29 cellular contexts compared by ENCODE assay signal in genomic region chr11:133230446-133230845, GRCh38.
"Had no signal": no experiment of that assay in that cellular context is flagged by ENCODE, and none has a peak within 500 bp of the region (broad histone marks: within the 10 kb centered on the region; RNA-seq: fewer than 3 reads in every experiment).

No MANE protein-coding gene starts in this region.

- DNase-seq: colonic mucosa; dermis blood vessel endothelial cell; effector memory CD4-positive, alpha-beta T cell; foreskin keratinocyte; heart right ventricle; hypothalamus; immature natural killer cell; islet precursor cell; kidney glomerular epithelial cell; mesenchymal stem cell; naive thymus-derived CD4-positive, alpha-beta T cell; nephron progenitor cell; nucleus accumbens; psoas muscle; right cardiac atrium; sigmoid colon; spleen; stimulated activated CD4-positive, alpha-beta T cell treated with anti-CD3 and anti-CD28 coated beads, Interleukin-4, amount 100 ng/mL, for 4 hours; stimulated activated naive CD8-positive, alpha-beta T cell treated with anti-CD3 and anti-CD28 coated beads, Interleukin-15, Interleukin-2, amounts not matched to agents 100 U/mL and 50 U/mL, for 24 hours; substantia nigra; testis; tibial artery had no signal

- H3K36me3 Mint-ChIP-seq: immature natural killer cell; mesothelial cell of epicardium; naive thymus-derived CD4-positive, alpha-beta T cell; stimulated activated memory B cell treated with anti-CD40 and anti-IgM and Interleukin-4, amounts not matched to agents 10 μg/mL and 1 μg/mL and 100 μg/mL, for 72 hours had no signal

- H3K9me3 ChIP-seq: colonic mucosa, gastroesophageal sphincter, psoas muscle, testis, tibial artery, vagina had no signal

- H3K4me3 ChIP-seq: colonic mucosa, esophagus muscularis mucosa, gastroesophageal sphincter, heart right ventricle, psoas muscle, sigmoid colon, spleen, testis, tibial artery, vagina had no signal

- H3K36me3 ChIP-seq: colonic mucosa, esophagus muscularis mucosa, gastroesophageal sphincter, heart right ventricle, sigmoid colon, spleen, tibial artery, vagina had no signal

- H3K27ac Mint-ChIP-seq: immature natural killer cell; mesothelial cell of epicardium; naive thymus-derived CD4-positive, alpha-beta T cell; nephron progenitor cell; stimulated activated memory B cell treated with anti-CD40 and anti-IgM and Interleukin-4, amounts not matched to agents 10 μg/mL and 1 μg/mL and 100 μg/mL, for 72 hours had no signal

- ATAC-seq: foreskin keratinocyte; gastroesophageal sphincter; heart right ventricle; left lobe of liver; naive thymus-derived CD4-positive, alpha-beta T cell; psoas muscle; right cardiac atrium; stimulated activated memory B cell treated with anti-CD40 and anti-IgM and Interleukin-4, amounts not matched to agents 10 μg/mL and 1 μg/mL and 100 μg/mL, for 72 hours; stimulated activated naive CD8-positive, alpha-beta T cell treated with anti-CD3 and anti-CD28 coated beads, Interleukin-15, Interleukin-2, amounts not matched to agents 100 U/mL and 50 U/mL, for 24 hours had no signal

- H3K27me3 ChIP-seq: colonic mucosa, foreskin keratinocyte, testis, vagina had no signal

- H3K27ac ChIP-seq: colonic mucosa, esophagus muscularis mucosa, foreskin keratinocyte, gastroesophageal sphincter, heart right ventricle, psoas muscle, sigmoid colon, spleen, testis, tibial artery, vagina had no signal

- H3K4me3 Mint-ChIP-seq: immature natural killer cell; mesothelial cell of epicardium; naive thymus-derived CD4-positive, alpha-beta T cell; nephron progenitor cell; stimulated activated memory B cell treated with anti-CD40 and anti-IgM and Interleukin-4, amounts not matched to agents 10 μg/mL and 1 μg/mL and 100 μg/mL, for 72 hours had no signal

- H3K4me1 ChIP-seq: colonic mucosa, foreskin keratinocyte, testis, tibial artery, vagina had no signal

- H3K4me1 Mint-ChIP-seq: immature natural killer cell; naive thymus-derived CD4-positive, alpha-beta T cell; stimulated activated memory B cell treated with anti-CD40 and anti-IgM and Interleukin-4, amounts not matched to agents 10 μg/mL and 1 μg/mL and 100 μg/mL, for 72 hours had no signal

- H3K27me3 Mint-ChIP-seq: stimulated activated memory B cell treated with anti-CD40 and anti-IgM and Interleukin-4, amounts not matched to agents 10 μg/mL and 1 μg/mL and 100 μg/mL, for 72 hours had no signal

- FAIRE-seq: endothelial cell of umbilical vein had no signal
